19 cellular contexts compared by ENCODE assay signal in the genomic region with DNA sequence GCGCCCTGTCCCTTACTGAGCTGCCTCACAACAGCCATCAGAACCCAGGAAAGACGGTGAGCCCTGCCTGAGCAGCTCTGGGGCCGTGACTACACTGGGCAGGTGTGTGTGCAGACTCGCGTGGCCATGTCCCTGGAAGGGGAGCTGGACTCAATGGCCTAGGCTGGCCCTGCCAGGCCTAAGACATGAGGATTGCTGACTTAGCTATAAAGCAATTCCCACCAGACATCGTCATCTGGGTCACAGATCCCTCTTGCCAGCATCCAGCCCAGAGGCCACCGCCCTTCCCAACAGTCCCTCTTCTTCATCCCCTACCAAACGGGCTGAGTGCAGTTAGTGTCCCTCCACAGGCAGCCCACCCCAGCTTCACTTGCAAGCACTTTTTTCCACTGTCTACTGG. TPM values are rescaled to one million over a fixed set of nuclear protein-coding genes. Genes with fewer than 3 reads are reported as not detected.
DNase-seq lines count a peak whose midpoint lies in the region; ATAC-seq lines count a peak whose summit lies in the region.
"Had no signal": no experiment of that assay in that cellular context is flagged by ENCODE, and none has a peak within 500 bp of the region (broad histone marks: within the 10 kb centered on the region; RNA-seq: fewer than 3 reads in every experiment).

No MANE protein-coding gene starts in this region.

- H3K27ac Mint-ChIP-seq in activated CD4-positive, alpha-beta T cell treated with anti-CD3 and anti-CD28 coated beads, Interleukin-2, amount 10 ng/mL, durations not matched to agents 24 days and 14 days: peak overlapping the region; percentile 78
- H3K27ac Mint-ChIP-seq in activated CD4-positive, alpha-beta memory T cell treated with anti-CD3 and anti-CD28 coated beads for 36 hours: peak overlapping the region; percentile 38
- peak overlapping the region in 8 of 10 donors; percentile 52 to 85 (median 74) for H3K27ac Mint-ChIP-seq in naive thymus-derived CD8-positive, alpha-beta T cell
- H3K27ac Mint-ChIP-seq: activated CD8-positive, alpha-beta memory T cell treated with anti-CD3 and anti-CD28 coated beads, Interleukin-2, amount 10 ng/mL, durations not matched to agents 7 days and 5 days had no signal

- H3K36me3 Mint-ChIP-seq in activated CD4-positive, alpha-beta T cell treated with anti-CD3 and anti-CD28 coated beads, Interleukin-2, amount 10 ng/mL, durations not matched to agents 24 days and 14 days (ENCODE audit: low read depth): peaks cover 19% of the 10 kb centered on the region
- H3K36me3 Mint-ChIP-seq in activated CD4-positive, alpha-beta memory T cell treated with anti-CD3 and anti-CD28 coated beads for 36 hours: peaks cover 9% of the 10 kb centered on the region
- H3K36me3 Mint-ChIP-seq in naive thymus-derived CD8-positive, alpha-beta T cell: peaks cover 0 to 17% (median 0%) of the 10 kb centered on the region in 3 donors

- intact Hi-C loops in activated CD4-positive, alpha-beta T cell treated with anti-CD3 and anti-CD28 coated beads, Interleukin-2, amount 10 ng/mL, durations not matched to agents 24 days and 14 days (cut with micrococcal nuclease): no loop called here
- intact Hi-C loops in activated CD4-positive, alpha-beta memory T cell treated with anti-CD3 and anti-CD28 coated beads for 36 hours (cut with micrococcal nuclease): loop anchor here (10.0 kb wide), 1 partner anchor 456 kb away; a partner anchor contains a TSS

- H3K9me3 Mint-ChIP-seq in activated CD4-positive, alpha-beta T cell treated with anti-CD3 and anti-CD28 coated beads, Interleukin-2, amount 10 ng/mL, durations not matched to agents 24 days and 14 days: no peaks in the 10 kb centered on the region
- H3K9me3 Mint-ChIP-seq in activated CD4-positive, alpha-beta memory T cell treated with anti-CD3 and anti-CD28 coated beads for 36 hours: no peaks in the 10 kb centered on the region
- no peaks in the 10 kb centered on the region for H3K9me3 Mint-ChIP-seq in naive thymus-derived CD8-positive, alpha-beta T cell
- H3K9me3 Mint-ChIP-seq: effector memory CD8-positive, alpha-beta T cell had no signal

- H3K4me3 Mint-ChIP-seq in activated CD4-positive, alpha-beta T cell treated with anti-CD3 and anti-CD28 coated beads, Interleukin-2, amount 10 ng/mL, durations not matched to agents 24 days and 14 days: no peak overlapping the region
- H3K4me3 Mint-ChIP-seq in activated CD4-positive, alpha-beta memory T cell treated with anti-CD3 and anti-CD28 coated beads for 36 hours: no peak overlapping the region
- peak overlapping the region in 1 of 10 donors; percentile 7 for H3K4me3 Mint-ChIP-seq in naive thymus-derived CD8-positive, alpha-beta T cell
- H3K4me3 Mint-ChIP-seq: activated CD8-positive, alpha-beta memory T cell treated with anti-CD3 and anti-CD28 coated beads, Interleukin-2, amount 10 ng/mL, durations not matched to agents 7 days and 5 days had no signal

- peaks cover 20% of the 10 kb centered on the region for H3K4me1 Mint-ChIP-seq in activated CD4-positive, alpha-beta T cell treated with anti-CD3 and anti-CD28 coated beads, Interleukin-2, amount 10 ng/mL, durations not matched to agents 24 days and 14 days
- peaks cover 32% of the 10 kb centered on the region for H3K4me1 Mint-ChIP-seq in activated CD4-positive, alpha-beta memory T cell treated with anti-CD3 and anti-CD28 coated beads for 36 hours (ENCODE audit: low read depth)
- peaks cover 10 to 35% (median 28%) of the 10 kb centered on the region in 4 donors for H3K4me1 Mint-ChIP-seq in naive thymus-derived CD8-positive, alpha-beta T cell

- POLR2A ChIA-PET in activated CD4-positive, alpha-beta memory T cell treated with anti-CD3 and anti-CD28 coated beads for 36 hours (lab: Charles Lee): no interaction called here
- POLR2A ChIA-PET in naive thymus-derived CD8-positive, alpha-beta T cell (lab: Charles Lee): interaction anchor here (17.6 kb wide), 1 partner anchor 15 kb away, joined by 388 read pairs; a partner anchor contains a TSS

- ATAC-seq in naive thymus-derived CD8-positive, alpha-beta T cell: no peak
- ATAC-seq: activated CD8-positive, alpha-beta memory T cell treated with anti-CD3 and anti-CD28 coated beads, Interleukin-2, amount 10 ng/mL, durations not matched to agents 7 days and 5 days; effector memory CD8-positive, alpha-beta T cell; upper lobe of right lung had no signal

- no peaks in the 10 kb centered on the region for H3K27me3 Mint-ChIP-seq in activated CD4-positive, alpha-beta T cell treated with anti-CD3 and anti-CD28 coated beads, Interleukin-2, amount 10 ng/mL, durations not matched to agents 24 days and 14 days
- no peaks in the 10 kb centered on the region for H3K27me3 Mint-ChIP-seq in activated CD4-positive, alpha-beta memory T cell treated with anti-CD3 and anti-CD28 coated beads for 36 hours
- H3K27me3 Mint-ChIP-seq in naive thymus-derived CD8-positive, alpha-beta T cell: no peaks in the 10 kb centered on the region
- H3K27me3 Mint-ChIP-seq: activated CD8-positive, alpha-beta memory T cell treated with anti-CD3 and anti-CD28 coated beads, Interleukin-2, amount 10 ng/mL, durations not matched to agents 7 days and 5 days; effector memory CD8-positive, alpha-beta T cell had no signal

- no peak for DNase-seq in activated CD4-positive, alpha-beta T cell treated with anti-CD3 and anti-CD28 coated beads, Interleukin-2, amount 10 ng/mL, durations not matched to agents 24 days and 14 days
- no peak for DNase-seq in activated CD4-positive, alpha-beta T cell treated with anti-CD3 and anti-CD28 coated beads, Interleukin-2, amount 50 U/mL, for 1 hour
- DNase-seq in activated CD4-positive, alpha-beta memory T cell treated with anti-CD3 and anti-CD28 coated beads for 36 hours: no peak
- DNase-seq in naive thymus-derived CD8-positive, alpha-beta T cell: peak in 1 of 10 donors; percentile 35
- DNase-seq in DMS153 (lab: John Stamatoyannopoulos, UW) (no peak), cortex of kidney (lab: John Stamatoyannopoulos, UW) (no peak)
- DNase-seq: 8988T; activated CD8-positive, alpha-beta memory T cell treated with anti-CD3 and anti-CD28 coated beads, Interleukin-2, amount 10 ng/mL, durations not matched to agents 7 days and 5 days; effector memory CD8-positive, alpha-beta T cell; EL; Karpas-422; kidney glomerular epithelial cell; nucleus accumbens; sigmoid colon; SW 1271; upper lobe of right lung had no signal

- CTCF ChIA-PET in activated CD4-positive, alpha-beta memory T cell treated with anti-CD3 and anti-CD28 coated beads for 36 hours (lab: Charles Lee): interaction anchor here (13.4 kb wide), 1 partner anchor 16 kb away, joined by 93 read pairs; a partner anchor contains a TSS

RNA-seq across cellular contexts. Expression of a gene that starts 3.7 kb away (rescaled TPM):
- total RNA-seq in activated CD4-positive, alpha-beta T cell treated with anti-CD3 and anti-CD28 coated beads, Interleukin-2, amount 10 ng/mL, durations not matched to agents 24 days and 14 days: 153 and 168 TPM in 2 replicates
- total RNA-seq in activated CD4-positive, alpha-beta memory T cell treated with anti-CD3 and anti-CD28 coated beads for 36 hours: 100 to 1,000 TPM; 106 to 115 TPM
- total RNA-seq in naive thymus-derived CD8-positive, alpha-beta T cell: 10 to 100 TPM; 72.1 to 80.8 TPM
- 10 to 100 TPM; 66.8 to 73.3 (median 71.3) TPM for polyA plus RNA-seq in naive thymus-derived CD8-positive, alpha-beta T cell

RNA-seq across cellular contexts. Expression of a gene that starts 5.1 kb away (rescaled TPM):
- total RNA-seq in activated CD4-positive, alpha-beta T cell treated with anti-CD3 and anti-CD28 coated beads, Interleukin-2, amount 10 ng/mL, durations not matched to agents 24 days and 14 days: 135 and 137 TPM in 2 replicates
- 100 to 1,000 TPM; 151 to 160 TPM for total RNA-seq in activated CD4-positive, alpha-beta memory T cell treated with anti-CD3 and anti-CD28 coated beads for 36 hours
- 100 to 1,000 TPM; 324 to 353 TPM for total RNA-seq in naive thymus-derived CD8-positive, alpha-beta T cell
- 100 to 1,000 TPM in 1 of 3 donors, 10 to 100 TPM in 2; 58.9 to 112 (median 96.6) TPM for polyA plus RNA-seq in naive thymus-derived CD8-positive, alpha-beta T cell

RNA-seq across cellular contexts. Expression of a gene that starts 13.3 kb away (rescaled TPM):
- 13.7 and 15.1 TPM in 2 replicates for total RNA-seq in activated CD4-positive, alpha-beta T cell treated with anti-CD3 and anti-CD28 coated beads, Interleukin-2, amount 10 ng/mL, durations not matched to agents 24 days and 14 days
- 1 to 10 TPM; 8.2 to 8.4 TPM for total RNA-seq in activated CD4-positive, alpha-beta memory T cell treated with anti-CD3 and anti-CD28 coated beads for 36 hours
- 10 to 100 TPM; 17.8 to 18.2 TPM for total RNA-seq in naive thymus-derived CD8-positive, alpha-beta T cell
- under 1 TPM; 0.49 to 0.96 (median 0.73) TPM for polyA plus RNA-seq in naive thymus-derived CD8-positive, alpha-beta T cell

RNA-seq across cellular contexts. Expression of a gene that starts 26.7 kb away (rescaled TPM):
- total RNA-seq in activated CD4-positive, alpha-beta T cell treated with anti-CD3 and anti-CD28 coated beads, Interleukin-2, amount 10 ng/mL, durations not matched to agents 24 days and 14 days: not detected in 2 replicates
- total RNA-seq in activated CD4-positive, alpha-beta memory T cell treated with anti-CD3 and anti-CD28 coated beads for 36 hours: not detected
- total RNA-seq in naive thymus-derived CD8-positive, alpha-beta T cell: not detected
- not detected for polyA plus RNA-seq in naive thymus-derived CD8-positive, alpha-beta T cell
- total RNA-seq: activated CD8-positive, alpha-beta memory T cell treated with anti-CD3 and anti-CD28 coated beads, Interleukin-2, amount 10 ng/mL, durations not matched to agents 7 days and 5 days; cardiac muscle cell; hepatocyte; RPMI7951 had no signal
- polyA plus RNA-seq: hepatocyte had no signal

RNA-seq across cellular contexts. Expression of a gene that starts 40.5 kb away (rescaled TPM):
- 107 and 109 TPM in 2 replicates for total RNA-seq in activated CD4-positive, alpha-beta T cell treated with anti-CD3 and anti-CD28 coated beads, Interleukin-2, amount 10 ng/mL, durations not matched to agents 24 days and 14 days
- total RNA-seq in activated CD4-positive, alpha-beta memory T cell treated with anti-CD3 and anti-CD28 coated beads for 36 hours: 10 to 100 TPM; 90.4 to 93.0 TPM
- 10 to 100 TPM; 62.4 to 64.9 TPM for total RNA-seq in naive thymus-derived CD8-positive, alpha-beta T cell
- polyA plus RNA-seq in naive thymus-derived CD8-positive, alpha-beta T cell: 10 to 100 TPM in 1 of 3 donors, 1 to 10 TPM in 2; 3.3 to 11.9 (median 7.9) TPM
